In the genomic region with DNA sequence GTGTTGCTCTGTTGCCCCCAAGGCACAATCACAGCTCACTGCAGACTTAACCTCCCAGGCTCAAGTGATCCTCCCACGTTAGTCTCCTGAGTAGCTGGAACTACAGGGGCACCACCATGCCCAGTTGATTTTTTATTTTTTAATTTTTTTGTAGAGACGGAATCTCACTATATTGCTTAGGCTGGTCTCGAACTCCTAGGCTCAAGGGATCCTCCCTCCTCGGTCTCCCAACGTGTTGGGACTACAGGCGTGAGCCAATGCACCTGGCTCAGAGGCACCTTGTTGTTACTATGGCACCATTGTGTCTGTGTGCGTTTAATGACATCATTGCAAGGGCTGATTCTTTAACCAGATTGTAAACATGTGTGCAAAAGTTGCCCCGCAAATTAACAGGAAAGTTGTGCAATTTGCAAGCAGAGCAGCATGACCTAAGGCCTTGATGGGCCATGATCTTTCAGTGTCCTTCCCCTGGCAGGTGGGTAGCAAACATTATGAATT, we compare ENCODE assay signal across 1 cellular context.
TF ChIP-seq lines count a peak whose summit lies in the region.

No MANE protein-coding gene starts in this region.

TF ChIP-seq in K562, 482 proteins besides CTCF, POLR2A, EP300 and RAD21:
- TF ChIP-seq CEBPB (tag; IDR thresholded peaks at IDR 0.05): peak; percentile 62
- no peak for TF ChIP-seq ZNF140 (CRISPR knock-in tag; IDR thresholded peaks at IDR 0.05)
- TF ChIP-seq ILF3 (IDR thresholded peaks at IDR 0.05; ENCODE audit: borderline replicate concordance): no peak
- TF ChIP-seq, protein P1, sequence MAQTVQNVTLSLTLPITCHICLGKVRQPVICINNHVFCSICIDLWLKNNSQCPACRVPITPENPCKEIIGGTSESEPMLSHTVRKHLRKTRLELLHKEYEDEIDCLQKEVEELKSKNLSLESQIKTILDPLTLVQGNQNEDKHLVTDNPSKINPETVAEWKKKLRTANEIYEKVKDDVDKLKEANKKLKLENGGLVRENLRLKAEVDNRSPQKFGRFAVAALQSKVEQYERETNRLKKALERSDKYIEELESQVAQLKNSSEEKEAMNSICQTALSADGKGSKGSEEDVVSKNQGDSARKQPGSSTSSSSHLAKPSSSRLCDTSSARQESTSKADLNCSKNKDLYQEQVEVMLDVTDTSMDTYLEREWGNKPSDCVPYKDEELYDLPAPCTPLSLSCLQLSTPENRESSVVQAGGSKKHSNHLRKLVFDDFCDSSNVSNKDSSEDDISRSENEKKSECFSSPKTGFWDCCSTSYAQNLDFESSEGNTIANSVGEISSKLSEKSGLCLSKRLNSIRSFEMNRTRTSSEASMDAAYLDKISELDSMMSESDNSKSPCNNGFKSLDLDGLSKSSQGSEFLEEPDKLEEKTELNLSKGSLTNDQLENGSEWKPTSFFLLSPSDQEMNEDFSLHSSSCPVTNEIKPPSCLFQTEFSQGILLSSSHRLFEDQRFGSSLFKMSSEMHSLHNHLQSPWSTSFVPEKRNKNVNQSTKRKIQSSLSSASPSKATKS (CRISPR knock-in tag; IDR thresholded peaks at IDR 0.05): no peak
- TF ChIP-seq L3MBTL2 (IDR thresholded peaks at IDR 0.05): no peak
- TF ChIP-seq CEBPG (CRISPR knock-in tag; IDR thresholded peaks at IDR 0.05): no peak
- TF ChIP-seq CEBPG (tag; conservative IDR thresholded peaks at IDR 0.05 in 1 of 2, IDR thresholded peaks at IDR 0.05 in 1 of 2): 0 out of 4 replicates have a peak, but pooled peaks of 1 of the 2 experiments have one; percentile 25
- TF ChIP-seq JUND (IDR thresholded peaks at IDR 0.05; ENCODE audit: borderline replicate concordance, low read depth, low read length): no peak
- TF ChIP-seq JUND (tag; IDR thresholded peaks at IDR 0.05; ENCODE audit: borderline replicate concordance, low read depth, low read length): no peak
- no peak for TF ChIP-seq MXI1 (IDR thresholded peaks at IDR 0.05; ENCODE audit: low read depth, low read length)
